Comparison of ENCODE assay signal across 1 cellular context in genomic region chr2:134391751-134392160, GRCh38.
TF ChIP-seq lines count a peak whose summit lies in the region.

No MANE protein-coding gene starts in this region.

TF ChIP-seq in GM12878, 131 proteins besides CTCF, POLR2A, EP300 and RAD21 (continued from another document and continues in another):
- TF ChIP-seq HDAC6 (IDR thresholded peaks at IDR 0.05; ENCODE audit: unreplicated experiment): no peak
- TF ChIP-seq, protein P1, sequence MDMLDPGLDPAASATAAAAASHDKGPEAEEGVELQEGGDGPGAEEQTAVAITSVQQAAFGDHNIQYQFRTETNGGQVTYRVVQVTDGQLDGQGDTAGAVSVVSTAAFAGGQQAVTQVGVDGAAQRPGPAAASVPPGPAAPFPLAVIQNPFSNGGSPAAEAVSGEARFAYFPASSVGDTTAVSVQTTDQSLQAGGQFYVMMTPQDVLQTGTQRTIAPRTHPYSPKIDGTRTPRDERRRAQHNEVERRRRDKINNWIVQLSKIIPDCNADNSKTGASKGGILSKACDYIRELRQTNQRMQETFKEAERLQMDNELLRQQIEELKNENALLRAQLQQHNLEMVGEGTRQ (IDR thresholded peaks at IDR 0.05; ENCODE audit: borderline replicate concordance, low read depth, low read length): no peak
- peak; percentile 36; the same call in 1 of the 2 replicates for TF ChIP-seq BCL11A (IDR thresholded peaks at IDR 0.05; ENCODE audit: low read depth, low read length)
- no peak for TF ChIP-seq ZBTB4 (CRISPR knock-in tag; IDR thresholded peaks at IDR 0.05)
- no peak for TF ChIP-seq CEBPB (IDR thresholded peaks at IDR 0.05; ENCODE audit: borderline replicate concordance in 1 of 2, low read depth in 2 of 2, low read length in 2 of 2)
- peak; percentile 10 for TF ChIP-seq BCL3 (IDR thresholded peaks at IDR 0.05; ENCODE audit: borderline replicate concordance, insufficient read depth, low read depth, low read length, poor library complexity, severe bottlenecking)
- no peak for TF ChIP-seq ELK1 (IDR thresholded peaks at IDR 0.05; ENCODE audit: low read depth, low read length)
- TF ChIP-seq EGR1 (IDR thresholded peaks at IDR 0.05; ENCODE audit: borderline replicate concordance in 1 of 2, low read depth in 2 of 2, low read length in 2 of 2): no peak
- TF ChIP-seq FOXM1 (IDR thresholded peaks at IDR 0.05; ENCODE audit: low read depth, low read length): peak; percentile 69; the same call in 1 of the 2 replicates
- TF ChIP-seq, protein P2, sequence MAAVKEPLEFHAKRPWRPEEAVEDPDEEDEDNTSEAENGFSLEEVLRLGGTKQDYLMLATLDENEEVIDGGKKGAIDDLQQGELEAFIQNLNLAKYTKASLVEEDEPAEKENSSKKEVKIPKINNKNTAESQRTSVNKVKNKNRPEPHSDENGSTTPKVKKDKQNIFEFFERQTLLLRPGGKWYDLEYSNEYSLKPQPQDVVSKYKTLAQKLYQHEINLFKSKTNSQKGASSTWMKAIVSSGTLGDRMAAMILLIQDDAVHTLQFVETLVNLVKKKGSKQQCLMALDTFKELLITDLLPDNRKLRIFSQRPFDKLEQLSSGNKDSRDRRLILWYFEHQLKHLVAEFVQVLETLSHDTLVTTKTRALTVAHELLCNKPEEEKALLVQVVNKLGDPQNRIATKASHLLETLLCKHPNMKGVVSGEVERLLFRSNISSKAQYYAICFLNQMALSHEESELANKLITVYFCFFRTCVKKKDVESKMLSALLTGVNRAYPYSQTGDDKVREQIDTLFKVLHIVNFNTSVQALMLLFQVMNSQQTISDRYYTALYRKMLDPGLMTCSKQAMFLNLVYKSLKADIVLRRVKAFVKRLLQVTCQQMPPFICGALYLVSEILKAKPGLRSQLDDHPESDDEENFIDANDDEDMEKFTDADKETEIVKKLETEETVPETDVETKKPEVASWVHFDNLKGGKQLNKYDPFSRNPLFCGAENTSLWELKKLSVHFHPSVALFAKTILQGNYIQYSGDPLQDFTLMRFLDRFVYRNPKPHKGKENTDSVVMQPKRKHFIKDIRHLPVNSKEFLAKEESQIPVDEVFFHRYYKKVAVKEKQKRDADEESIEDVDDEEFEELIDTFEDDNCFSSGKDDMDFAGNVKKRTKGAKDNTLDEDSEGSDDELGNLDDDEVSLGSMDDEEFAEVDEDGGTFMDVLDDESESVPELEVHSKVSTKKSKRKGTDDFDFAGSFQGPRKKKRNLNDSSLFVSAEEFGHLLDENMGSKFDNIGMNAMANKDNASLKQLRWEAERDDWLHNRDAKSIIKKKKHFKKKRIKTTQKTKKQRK (IDR thresholded peaks at IDR 0.05; ENCODE audit: low read depth, low read length): no peak
- no peak for TF ChIP-seq ZNF217 (IDR thresholded peaks at IDR 0.05)
- TF ChIP-seq, protein P3, sequence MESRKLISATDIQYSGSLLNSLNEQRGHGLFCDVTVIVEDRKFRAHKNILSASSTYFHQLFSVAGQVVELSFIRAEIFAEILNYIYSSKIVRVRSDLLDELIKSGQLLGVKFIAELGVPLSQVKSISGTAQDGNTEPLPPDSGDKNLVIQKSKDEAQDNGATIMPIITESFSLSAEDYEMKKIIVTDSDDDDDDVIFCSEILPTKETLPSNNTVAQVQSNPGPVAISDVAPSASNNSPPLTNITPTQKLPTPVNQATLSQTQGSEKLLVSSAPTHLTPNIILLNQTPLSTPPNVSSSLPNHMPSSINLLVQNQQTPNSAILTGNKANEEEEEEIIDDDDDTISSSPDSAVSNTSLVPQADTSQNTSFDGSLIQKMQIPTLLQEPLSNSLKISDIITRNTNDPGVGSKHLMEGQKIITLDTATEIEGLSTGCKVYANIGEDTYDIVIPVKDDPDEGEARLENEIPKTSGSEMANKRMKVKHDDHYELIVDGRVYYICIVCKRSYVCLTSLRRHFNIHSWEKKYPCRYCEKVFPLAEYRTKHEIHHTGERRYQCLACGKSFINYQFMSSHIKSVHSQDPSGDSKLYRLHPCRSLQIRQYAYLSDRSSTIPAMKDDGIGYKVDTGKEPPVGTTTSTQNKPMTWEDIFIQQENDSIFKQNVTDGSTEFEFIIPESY (IDR thresholded peaks at IDR 0.05): no peak
- TF ChIP-seq NR2F1 (conservative IDR thresholded peaks at IDR 0.05): peak; percentile 81
- TF ChIP-seq, protein P4, sequence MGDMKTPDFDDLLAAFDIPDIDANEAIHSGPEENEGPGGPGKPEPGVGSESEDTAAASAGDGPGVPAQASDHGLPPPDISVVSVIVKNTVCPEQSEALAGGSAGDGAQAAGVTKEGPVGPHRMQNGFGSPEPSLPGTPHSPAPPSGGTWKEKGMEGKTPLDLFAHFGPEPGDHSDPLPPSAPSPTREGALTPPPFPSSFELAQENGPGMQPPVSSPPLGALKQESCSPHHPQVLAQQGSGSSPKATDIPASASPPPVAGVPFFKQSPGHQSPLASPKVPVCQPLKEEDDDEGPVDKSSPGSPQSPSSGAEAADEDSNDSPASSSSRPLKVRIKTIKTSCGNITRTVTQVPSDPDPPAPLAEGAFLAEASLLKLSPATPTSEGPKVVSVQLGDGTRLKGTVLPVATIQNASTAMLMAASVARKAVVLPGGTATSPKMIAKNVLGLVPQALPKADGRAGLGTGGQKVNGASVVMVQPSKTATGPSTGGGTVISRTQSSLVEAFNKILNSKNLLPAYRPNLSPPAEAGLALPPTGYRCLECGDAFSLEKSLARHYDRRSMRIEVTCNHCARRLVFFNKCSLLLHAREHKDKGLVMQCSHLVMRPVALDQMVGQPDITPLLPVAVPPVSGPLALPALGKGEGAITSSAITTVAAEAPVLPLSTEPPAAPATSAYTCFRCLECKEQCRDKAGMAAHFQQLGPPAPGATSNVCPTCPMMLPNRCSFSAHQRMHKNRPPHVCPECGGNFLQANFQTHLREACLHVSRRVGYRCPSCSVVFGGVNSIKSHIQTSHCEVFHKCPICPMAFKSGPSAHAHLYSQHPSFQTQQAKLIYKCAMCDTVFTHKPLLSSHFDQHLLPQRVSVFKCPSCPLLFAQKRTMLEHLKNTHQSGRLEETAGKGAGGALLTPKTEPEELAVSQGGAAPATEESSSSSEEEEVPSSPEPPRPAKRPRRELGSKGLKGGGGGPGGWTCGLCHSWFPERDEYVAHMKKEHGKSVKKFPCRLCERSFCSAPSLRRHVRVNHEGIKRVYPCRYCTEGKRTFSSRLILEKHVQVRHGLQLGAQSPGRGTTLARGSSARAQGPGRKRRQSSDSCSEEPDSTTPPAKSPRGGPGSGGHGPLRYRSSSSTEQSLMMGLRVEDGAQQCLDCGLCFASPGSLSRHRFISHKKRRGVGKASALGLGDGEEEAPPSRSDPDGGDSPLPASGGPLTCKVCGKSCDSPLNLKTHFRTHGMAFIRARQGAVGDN (IDR thresholded peaks at IDR 0.05): no peak
- TF ChIP-seq ZNF274 (IDR thresholded peaks at IDR 0.05; ENCODE audit: insufficient read depth, insufficient read length): no peak
- TF ChIP-seq KDM1A (IDR thresholded peaks at IDR 0.05; ENCODE audit: borderline replicate concordance): no peak
- TF ChIP-seq NBN (IDR thresholded peaks at IDR 0.05): no peak
- no peak for TF ChIP-seq SMARCA5 (IDR thresholded peaks at IDR 0.05)
- no peak for TF ChIP-seq HDAC2 (IDR thresholded peaks at IDR 0.05)
- no peak for TF ChIP-seq SREBF1 (IDR thresholded peaks at IDR 0.05; ENCODE audit: low read length)
- no peak for TF ChIP-seq ETV6 (conservative IDR thresholded peaks at IDR 0.05 in 1 of 2, IDR thresholded peaks at IDR 0.05 in 1 of 2; ENCODE audit: borderline replicate concordance in 1 of 2, low read depth in 1 of 2)
- no peak for TF ChIP-seq WRNIP1 (IDR thresholded peaks at IDR 0.05; ENCODE audit: borderline replicate concordance, low read depth, low read length)
- no peak for TF ChIP-seq MXI1 (IDR thresholded peaks at IDR 0.05; ENCODE audit: low read depth, low read length)
- TF ChIP-seq STAT3 (IDR thresholded peaks at IDR 0.05; ENCODE audit: low read depth, low read length): no peak
- TF ChIP-seq SKIL (IDR thresholded peaks at IDR 0.05; ENCODE audit: low read depth, poor library complexity, severe bottlenecking): no peak
- TF ChIP-seq EZH2 (IDR thresholded peaks at IDR 0.05; ENCODE audit: borderline replicate concordance, control insufficient read depth, low read depth, low read length): no peak
- peak; percentile 51; the same call in 1 of the 2 replicates for TF ChIP-seq TCF12 (IDR thresholded peaks at IDR 0.05; ENCODE audit: low read depth, low read length)
- TF ChIP-seq ZSCAN29 (IDR thresholded peaks at IDR 0.05): no peak
- TF ChIP-seq, protein P5, sequence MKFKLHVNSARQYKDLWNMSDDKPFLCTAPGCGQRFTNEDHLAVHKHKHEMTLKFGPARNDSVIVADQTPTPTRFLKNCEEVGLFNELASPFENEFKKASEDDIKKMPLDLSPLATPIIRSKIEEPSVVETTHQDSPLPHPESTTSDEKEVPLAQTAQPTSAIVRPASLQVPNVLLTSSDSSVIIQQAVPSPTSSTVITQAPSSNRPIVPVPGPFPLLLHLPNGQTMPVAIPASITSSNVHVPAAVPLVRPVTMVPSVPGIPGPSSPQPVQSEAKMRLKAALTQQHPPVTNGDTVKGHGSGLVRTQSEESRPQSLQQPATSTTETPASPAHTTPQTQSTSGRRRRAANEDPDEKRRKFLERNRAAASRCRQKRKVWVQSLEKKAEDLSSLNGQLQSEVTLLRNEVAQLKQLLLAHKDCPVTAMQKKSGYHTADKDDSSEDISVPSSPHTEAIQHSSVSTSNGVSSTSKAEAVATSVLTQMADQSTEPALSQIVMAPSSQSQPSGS (IDR thresholded peaks at IDR 0.05; ENCODE audit: low read length): peak; percentile 80
- no peak for TF ChIP-seq PAX8 (IDR thresholded peaks at IDR 0.05)
- peak; percentile 25; the same call in 1 of the 2 replicates for TF ChIP-seq DPF2 (IDR thresholded peaks at IDR 0.05)
- TF ChIP-seq RFX5 (IDR thresholded peaks at IDR 0.05; ENCODE audit: low read depth, low read length): no peak
- TF ChIP-seq TAF1 (IDR thresholded peaks at IDR 0.05; ENCODE audit: borderline replicate concordance, low read depth, low read length): no peak
- no peak for TF ChIP-seq NR2C2 (IDR thresholded peaks at IDR 0.05; ENCODE audit: borderline replicate concordance, control insufficient read depth, insufficient read length, low read depth)
- peak in 1 of 2 experiments; percentile 48; a peak in 1 of 4 replicates for TF ChIP-seq BHLHE40 (IDR thresholded peaks at IDR 0.05; ENCODE audit: borderline replicate concordance in 1 of 2, low read depth in 2 of 2, low read length in 1 of 2)
- no peak for TF ChIP-seq SMAD1 (IDR thresholded peaks at IDR 0.05; ENCODE audit: low read depth, partially characterized antibody)
- TF ChIP-seq ZBED1 (IDR thresholded peaks at IDR 0.05; ENCODE audit: borderline replicate concordance): 0 out of 2 replicates have a peak, but pooled peaks have one; percentile 41
- TF ChIP-seq SMAD5 (IDR thresholded peaks at IDR 0.05; ENCODE audit: low read depth): no peak
